ENCODE assay signal across 12 cellular contexts in genomic region chr10:119337796-119338432, GRCh38.
DNase-seq lines count a peak whose midpoint lies in the region; ATAC-seq, FAIRE-seq and TF ChIP-seq lines count a peak whose summit lies in the region.
"Had no signal": no experiment of that assay in that cellular context is flagged by ENCODE, and none has a peak within 500 bp of the region (broad histone marks: within the 10 kb centered on the region; RNA-seq: fewer than 3 reads in every experiment).

No MANE protein-coding gene starts in this region.

- no peaks in the 10 kb centered on the region for H3K9me1 ChIP-seq in endothelial cell of umbilical vein (replicated peaks; ENCODE audit: control insufficient read depth, extremely low read depth, insufficient read depth, low read length)

- ATAC-seq in CD4-positive, CD25-positive, alpha-beta regulatory T cell (ENCODE audit: low read depth in 2 of 2): no peak
- ATAC-seq in left lobe of liver (no peak), lower lobe of right lung (no peak)
- ATAC-seq: natural killer cell had no signal

- H2AFZ ChIP-seq in endothelial cell of umbilical vein (ENCODE audit: low read depth, low read length): no peak overlapping the region

- no peaks in the 10 kb centered on the region for H3K27me3 ChIP-seq in CD4-positive, CD25-positive, alpha-beta regulatory T cell (ENCODE audit: control insufficient read depth, insufficient read depth, low read length)
- H3K27me3 ChIP-seq in endothelial cell of umbilical vein (ENCODE audit: control insufficient read depth in 2 of 2, insufficient read depth in 2 of 2, low read length in 2 of 2) (no peaks in the 10 kb centered on the region), dorsolateral prefrontal cortex (no peaks in the 10 kb centered on the region), lower lobe of right lung (ENCODE audit: low read depth) (no peaks in the 10 kb centered on the region)

- H3K36me3 ChIP-seq in CD4-positive, CD25-positive, alpha-beta regulatory T cell (ENCODE audit: control insufficient read depth, insufficient read depth, low read length): peaks cover 16% of the 10 kb centered on the region
- no peaks in the 10 kb centered on the region for H3K36me3 ChIP-seq in endothelial cell of umbilical vein (ENCODE audit: control insufficient read depth in 2 of 2, extremely low read depth in 1 of 2, insufficient read depth in 2 of 2, low read length in 2 of 2)
- peaks cover 12% of the 10 kb centered on the region for H3K36me3 ChIP-seq in lower lobe of right lung

- TF ChIP-seq CTCF in endothelial cell of umbilical vein (IDR thresholded peaks at IDR 0.05; ENCODE audit: extremely low read depth in 1 of 2, insufficient read depth in 1 of 2, low read depth in 1 of 2, low read length in 2 of 2): no peak
- TF ChIP-seq CTCF in nephron progenitor cell (IDR thresholded peaks at IDR 0.05): no peak
- no peak for TF ChIP-seq CTCF in dorsolateral prefrontal cortex (IDR thresholded peaks at IDR 0.05 in 54 of 56, conservative IDR thresholded peaks at IDR 0.05 in 2 of 56; ENCODE audit: low read depth in 1 of 56, partially characterized antibody in 56 of 56)
- TF ChIP-seq CTCF in lower lobe of right lung (IDR thresholded peaks at IDR 0.05): no peak

- H3K4me3 Mint-ChIP-seq in CD4-positive, CD25-positive, alpha-beta regulatory T cell: no peak overlapping the region
- H3K4me3 Mint-ChIP-seq in nephron progenitor cell: peak overlapping the region; percentile 49
- H3K4me3 Mint-ChIP-seq: CD14-positive monocyte, natural killer cell had no signal

- no peaks in the 10 kb centered on the region for H3K27me3 Mint-ChIP-seq in CD4-positive, CD25-positive, alpha-beta regulatory T cell
- no peaks in the 10 kb centered on the region for H3K27me3 Mint-ChIP-seq in nephron progenitor cell (ENCODE audit: low read depth, poor library complexity)

- peak overlapping the region in 2 of 3 donors; percentile 31 to 48 for H3K27ac Mint-ChIP-seq in CD4-positive, CD25-positive, alpha-beta regulatory T cell
- H3K27ac Mint-ChIP-seq in nephron progenitor cell: peak overlapping the region; percentile 62
- H3K27ac Mint-ChIP-seq: natural killer cell had no signal

- H3K4me2 ChIP-seq in endothelial cell of umbilical vein (ENCODE audit: insufficient read depth, low read length): no peak overlapping the region

- dilution Hi-C loops in endothelial cell of umbilical vein (cut with MboI; ENCODE audit: extremely low pct_ligation_motif_present, low sequenced_read_pairs): no loop called here

- DNase-seq in CD4-positive, CD25-positive, alpha-beta regulatory T cell: no peak
- DNase-seq in NCI-H82 treated with DMSO at 0.1 percent for 48 hours (lab: John Stamatoyannopoulos, UW; ENCODE audit: unreplicated experiment): peak; percentile 81
- peak; percentile 38 for DNase-seq in endothelial cell of umbilical vein (ENCODE audit: low read depth, low spot score)
- no peak for DNase-seq in nephron progenitor cell
- no peak for DNase-seq in left lobe of liver (ENCODE audit: low spot score)
- no peak for DNase-seq in dorsolateral prefrontal cortex
- no peak for DNase-seq in activated CD4-positive, alpha-beta T cell treated with anti-CD3 and anti-CD28 coated beads for 1 hour
- no peak for DNase-seq in lower lobe of right lung
- DNase-seq: amygdala, natural killer cell, NCI-H446 treated with DMSO at 0.1 percent for 48 hours had no signal

- no peak overlapping the region for H3K27ac ChIP-seq in CD4-positive, CD25-positive, alpha-beta regulatory T cell (ENCODE audit: insufficient read depth, low read length, poor library complexity, severe bottlenecking)
- peak overlapping the region; percentile 62 for H3K27ac ChIP-seq in endothelial cell of umbilical vein (ENCODE audit: insufficient read depth, low read depth, low read length)
- H3K27ac ChIP-seq in dorsolateral prefrontal cortex: no peak overlapping the region
- no peak overlapping the region for H3K27ac ChIP-seq in lower lobe of right lung

- POLR2A ChIA-PET in endothelial cell of umbilical vein (lab: Charles Lee): no interaction called here

- peak; percentile 89 for FAIRE-seq in endothelial cell of umbilical vein (lab: Jason Lieb, UNC)

- peaks cover 0 to 1% (median 0%) of the 10 kb centered on the region in 7 donors for H3K9me3 Mint-ChIP-seq in CD4-positive, CD25-positive, alpha-beta regulatory T cell
- H3K9me3 Mint-ChIP-seq in nephron progenitor cell: no peaks in the 10 kb centered on the region
- H3K9me3 Mint-ChIP-seq: natural killer cell had no signal

- H3K9ac ChIP-seq in endothelial cell of umbilical vein (replicated peaks; ENCODE audit: extremely low read depth, insufficient read depth, low read length): peak overlapping the region; percentile 6

- H3K36me3 Mint-ChIP-seq in CD4-positive, CD25-positive, alpha-beta regulatory T cell: peaks cover 29% of the 10 kb centered on the region
- H3K36me3 Mint-ChIP-seq in nephron progenitor cell (ENCODE audit: low read depth): peaks cover 22% of the 10 kb centered on the region
- H3K36me3 Mint-ChIP-seq: natural killer cell had no signal

- H4K20me1 ChIP-seq in endothelial cell of umbilical vein (replicated peaks; ENCODE audit: control insufficient read depth, extremely low read depth, insufficient read depth, low read length): no peaks in the 10 kb centered on the region

- no peak for TF ChIP-seq POLR2A in endothelial cell of umbilical vein (IDR thresholded peaks at IDR 0.05; ENCODE audit: low read depth, low read length)

- no peaks in the 10 kb centered on the region for H3K4me1 ChIP-seq in CD4-positive, CD25-positive, alpha-beta regulatory T cell (ENCODE audit: control insufficient read depth, insufficient read depth, low read length, poor library complexity, severe bottlenecking)
- H3K4me1 ChIP-seq in endothelial cell of umbilical vein (ENCODE audit: control insufficient read depth, extremely low read depth, insufficient read depth, low read length) (peaks cover 33% of the 10 kb centered on the region), lower lobe of right lung (peaks cover 38% of the 10 kb centered on the region)

- no peaks in the 10 kb centered on the region for H3K79me2 ChIP-seq in endothelial cell of umbilical vein (ENCODE audit: control insufficient read depth, insufficient read depth, low read length)

- intact Hi-C loops in endothelial cell of umbilical vein (cut with micrococcal nuclease) (loop anchor here (1.0 to 2.0 kb wide), 4 partner anchors 21 to 67 kb away; no protein-coding TSS in a partner anchor), dorsolateral prefrontal cortex (cut with DNase I) (no loop called here), lower lobe of right lung (cut with DNase I) (no loop called here)

- H3K4me3 ChIP-seq in CD4-positive, CD25-positive, alpha-beta regulatory T cell (ENCODE audit: low read depth, low read length): no peak overlapping the region
- H3K4me3 ChIP-seq in endothelial cell of umbilical vein (replicated peaks in 1 of 3; ENCODE audit: insufficient read depth in 1 of 3, low read depth in 1 of 3, low read length in 3 of 3) (no peak overlapping the region), dorsolateral prefrontal cortex (no peak overlapping the region), lower lobe of right lung (no peak overlapping the region)

- peaks cover 10 to 32% (median 28%) of the 10 kb centered on the region in 4 donors for H3K4me1 Mint-ChIP-seq in CD4-positive, CD25-positive, alpha-beta regulatory T cell
- peaks cover 90% of the 10 kb centered on the region for H3K4me1 Mint-ChIP-seq in nephron progenitor cell

- no peaks in the 10 kb centered on the region for H3K9me3 ChIP-seq in CD4-positive, CD25-positive, alpha-beta regulatory T cell (ENCODE audit: control insufficient read depth in 2 of 2, low read length in 2 of 2)
- H3K9me3 ChIP-seq in endothelial cell of umbilical vein (replicated peaks; ENCODE audit: control insufficient read depth, insufficient read depth, low read length): no peaks in the 10 kb centered on the region
- H3K9me3 ChIP-seq in lower lobe of right lung: no peaks in the 10 kb centered on the region

- CTCF ChIA-PET in endothelial cell of umbilical vein (lab: Charles Lee): interaction anchor here (0.8 to 3.1 kb wide), 9 partner anchors 12 to 135 kb away, joined by 3 to 20 read pairs (median 3); partner anchors contain the start of gene GRK5

- BruUV-seq in endothelial cell of umbilical vein (replicated peaks; lab: Mats Ljungman, UMichigan): no TSS peak

TF ChIP-seq in endothelial cell of umbilical vein, 7 proteins besides CTCF, POLR2A, EP300 and RAD21:
- no peak for TF ChIP-seq MYC (IDR thresholded peaks at IDR 0.05; ENCODE audit: low read depth, low read length)
- no peak for TF ChIP-seq POLR2AphosphoS5 (IDR thresholded peaks at IDR 0.05; ENCODE audit: insufficient read depth, low read depth, low read length)
- TF ChIP-seq GATA2 (IDR thresholded peaks at IDR 0.05; ENCODE audit: insufficient read depth, insufficient read length, low read depth, low read length): no peak
- TF ChIP-seq EZH2 (IDR thresholded peaks at IDR 0.05; ENCODE audit: borderline replicate concordance, low read depth, low read length, severe bottlenecking): no peak
- no peak for TF ChIP-seq FOS (IDR thresholded peaks at IDR 0.05; ENCODE audit: borderline replicate concordance, insufficient read depth, low read length)
- TF ChIP-seq MAX (IDR thresholded peaks at IDR 0.05; ENCODE audit: insufficient read depth, insufficient read length): no peak
- TF ChIP-seq JUN (IDR thresholded peaks at IDR 0.05; ENCODE audit: borderline replicate concordance, insufficient read depth, insufficient read length, low read depth): no peak
TF ChIP-seq in endothelial cell of umbilical vein: peak in this region for 0.

Comparison
In these comparisons a context has a peak if more than half of its experiments do, and no peak if none do; other contexts are left out.
1. DNase-seq: peak in NCI-H82 treated with DMSO at 0.1 percent for 48 hours (single experiment) and endothelial cell of umbilical vein (single experiment); none in CD4-positive, CD25-positive, alpha-beta regulatory T cell (0 of 3), nephron progenitor cell (single experiment), left lobe of liver (single experiment), dorsolateral prefrontal cortex (0 of 10), activated CD4-positive, alpha-beta T cell treated with anti-CD3 and anti-CD28 coated beads for 1 hour (single experiment) and lower lobe of right lung (single experiment).